Comparison of ENCODE assay signal across 21 cellular contexts in genomic region chr6:13965582-13966127, GRCh38. TPM values are rescaled to one million over a fixed set of nuclear protein-coding genes. Genes with fewer than 3 reads are reported as not detected.
"Had no signal": no experiment of that assay in that cellular context is flagged by ENCODE, and none has a peak within 500 bp of the region (broad histone marks: within the 10 kb centered on the region; RNA-seq: fewer than 3 reads in every experiment).

No MANE protein-coding gene starts in this region.

- H3K4me1 Mint-ChIP-seq: IgD-negative memory B cell had no signal

- ATAC-seq: HepG2, SK-N-SH treated with all-trans-retinoic acid at 6 μM for 48 hours had no signal

- DNase-seq: Karpas-422, KG1, MG63, NCI-H1092 treated with DMSO at 0.1 percent for 48 hours, NCI-H1436, NCI-H187, NCI-H2029, NCI-H2081 treated with DMSO at 0.1 percent for 48 hours, NCI-H2171, NCI-H226, NCI-H446, NCI-H510A, NCI-H524 treated with DMSO at 0.1 percent for 48 hours, NCI-H69, NCI-H774, Right ventricle myocardium superior, RPMI8226, SJCRH30 had no signal

RNA-seq across cellular contexts. Expression of gene RNF182, which starts 40.9 kb away (rescaled TPM):
- polyA plus RNA-seq: HepG2, IgD-negative memory B cell had no signal
